23 cellular contexts compared by ENCODE assay signal in the genomic region with DNA sequence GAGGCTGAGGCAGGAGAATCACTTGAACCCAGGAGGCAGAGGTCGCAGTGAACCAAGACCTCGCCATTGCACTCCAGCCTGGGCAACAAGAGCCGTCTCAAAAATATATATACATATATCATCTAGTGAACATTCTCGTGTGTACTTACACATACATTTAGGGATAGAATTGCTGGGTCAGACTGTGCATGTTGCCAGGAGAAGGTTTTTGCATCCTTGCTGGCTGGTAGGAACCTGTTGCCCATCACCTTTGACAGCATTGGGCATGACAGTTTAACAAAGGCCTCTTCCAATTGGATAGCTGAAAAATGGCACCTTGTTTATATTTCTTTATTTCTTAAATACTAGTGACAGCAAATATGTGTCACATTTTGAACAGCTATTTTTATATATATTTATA.
"Had no signal": no experiment of that assay in that cellular context is flagged by ENCODE, and none has a peak within 500 bp of the region (broad histone marks: within the 10 kb centered on the region; RNA-seq: fewer than 3 reads in every experiment).

No MANE protein-coding gene starts in this region.

- H3K9me3 ChIP-seq: colonic mucosa, esophagus muscularis mucosa, esophagus squamous epithelium, gastrocnemius medialis, gastroesophageal sphincter, heart left ventricle had no signal

- H3K4me3 ChIP-seq: colonic mucosa, coronary artery, dorsolateral prefrontal cortex, esophagus muscularis mucosa, esophagus squamous epithelium, gastrocnemius medialis, gastroesophageal sphincter, heart left ventricle had no signal

- DNase-seq: colonic mucosa; cortex of kidney; dermis blood vessel endothelial cell; dorsolateral prefrontal cortex; effector CD4-positive, alpha-beta T cell; effector CD8-positive, alpha-beta T cell; effector memory CD4-positive, alpha-beta T cell; effector memory CD8-positive, alpha-beta T cell; endodermal cell; erythroblast; esophagus squamous epithelium; foreskin fibroblast; foreskin keratinocyte; foreskin melanocyte; gastrocnemius medialis; glutamatergic neuron; head of caudate nucleus; heart left ventricle had no signal

- ATAC-seq: effector memory CD8-positive, alpha-beta T cell; esophagus mucosa; foreskin keratinocyte; gastrocnemius medialis; gastroesophageal sphincter; heart left ventricle had no signal

- H3K27ac ChIP-seq: colonic mucosa, coronary artery, dorsolateral prefrontal cortex, epithelial cell of prostate, esophagus muscularis mucosa, esophagus squamous epithelium, foreskin keratinocyte, gastrocnemius medialis, gastroesophageal sphincter, heart left ventricle had no signal

- H3K4me1 ChIP-seq: foreskin keratinocyte had no signal

- H3K27me3 ChIP-seq: colonic mucosa, dorsolateral prefrontal cortex, esophagus muscularis mucosa, esophagus squamous epithelium, foreskin keratinocyte, gastrocnemius medialis, gastroesophageal sphincter, heart left ventricle had no signal
